ENCODE assay signal across 20 cellular contexts in genomic region chr12:87779858-87780498, GRCh38.
DNase-seq lines count a peak whose midpoint lies in the region; TF ChIP-seq lines count a peak whose summit lies in the region.
"Had no signal": no experiment of that assay in that cellular context is flagged by ENCODE, and none has a peak within 500 bp of the region (broad histone marks: within the 10 kb centered on the region; RNA-seq: fewer than 3 reads in every experiment).

No MANE protein-coding gene starts in this region.

- no peak overlapping the region for H3K9ac ChIP-seq in KMS-11
- no peak overlapping the region for H3K9ac ChIP-seq in endodermal cell (ENCODE audit: extremely low read depth, low read length, poor library complexity, severe bottlenecking)

- H3K4me3 ChIP-seq in KMS-11 (IDR thresholded peaks at IDR 0.05; ENCODE audit: insufficient read depth, low read depth, low read length) (no peak overlapping the region), endodermal cell (ENCODE audit: low read length) (no peak overlapping the region)
- H3K4me3 ChIP-seq: coronary artery, gastroesophageal sphincter, left ventricle myocardium inferior, mucosa of descending colon, right lobe of liver, stomach had no signal

- H3K9me3 ChIP-seq in endodermal cell (ENCODE audit: control insufficient read depth, low read length), result no peaks in the 10 kb centered on the region
- H3K9me3 ChIP-seq: gastroesophageal sphincter, left ventricle myocardium inferior, mucosa of descending colon, right lobe of liver, stomach had no signal

- H3K4me1 ChIP-seq in KMS-11 (ENCODE audit: low read depth, poor library complexity, severe bottlenecking) (peaks cover 48% of the 10 kb centered on the region), endodermal cell (ENCODE audit: control insufficient read depth, insufficient read depth, low read length) (peaks cover 4% of the 10 kb centered on the region)
- H3K4me1 ChIP-seq: gastroesophageal sphincter, left ventricle myocardium inferior, right lobe of liver, stomach had no signal

- H3K9me3 Mint-ChIP-seq in endodermal cell, result no peaks in the 10 kb centered on the region
- H3K9me3 Mint-ChIP-seq: H9 had no signal

- H2AFZ ChIP-seq in KMS-11 (ENCODE audit: low read depth), result peak overlapping the region; percentile 34

- no peaks in the 10 kb centered on the region for H3K36me3 Mint-ChIP-seq in endodermal cell (ENCODE audit: low read depth)
- H3K36me3 Mint-ChIP-seq: CD8-positive, alpha-beta T cell had no signal

- no peaks in the 10 kb centered on the region for H3K27me3 Mint-ChIP-seq in endodermal cell (ENCODE audit: insufficient read depth)

- H3K4me3 Mint-ChIP-seq in endodermal cell, result no peak overlapping the region
- H3K4me3 Mint-ChIP-seq: CD8-positive, alpha-beta T cell; H9 had no signal

- peak; percentile 36 for DNase-seq in COR-L47 (lab: John Stamatoyannopoulos, UW)
- DNase-seq in astrocyte of the hippocampus (ENCODE audit: low read depth, low spot score), result peak; percentile 21
- peak; percentile 29 for DNase-seq in myocyte (ENCODE audit: low read depth)
- DNase-seq in DMS114 treated with DMSO at 0.1 percent for 48 hours (lab: John Stamatoyannopoulos, UW; ENCODE audit: unreplicated experiment), result no peak
- no peak for DNase-seq in endodermal cell
- DNase-seq in HuH-7.5 (ENCODE audit: low spot score), result no peak
- DNase-seq in SHP77 (lab: John Stamatoyannopoulos, UW), result no peak
- DNase-seq: activated naive CD4-positive, alpha-beta T cell; aorta; CD8-positive, alpha-beta T cell; H9; left ventricle myocardium inferior; mucosa of descending colon; NCI-H748 treated with DMSO at 0.1 percent for 48 hours; nucleus accumbens; right lobe of liver; stomach had no signal

- 95 to 100% methylated on average over 1 to 2 of the region's 2 CpGs for WGBS in endodermal cell (ENCODE audit: insufficient coverage in 1 of 2, insufficient read length in 1 of 2), 2 experiments

- H3K27ac ChIP-seq in KMS-11, result no peak overlapping the region
- H3K27ac ChIP-seq in endodermal cell (ENCODE audit: low read depth, low read length), result no peak overlapping the region
- H3K27ac ChIP-seq: coronary artery, gastroesophageal sphincter, left ventricle myocardium inferior, right lobe of liver, stomach had no signal

- H3K27ac Mint-ChIP-seq in endodermal cell, result no peak overlapping the region
- H3K27ac Mint-ChIP-seq: CD8-positive, alpha-beta T cell had no signal

- no peaks in the 10 kb centered on the region for H3K27me3 ChIP-seq in KMS-11 (ENCODE audit: insufficient read depth, low read depth)
- peaks cover 8% of the 10 kb centered on the region for H3K27me3 ChIP-seq in endodermal cell (ENCODE audit: control insufficient read depth, insufficient read depth, low read length, poor library complexity, severe bottlenecking)
- H3K27me3 ChIP-seq: gastroesophageal sphincter, right lobe of liver, stomach had no signal

- H4K20me1 ChIP-seq in KMS-11 (ENCODE audit: insufficient read depth), result no peaks in the 10 kb centered on the region

- H3K36me3 ChIP-seq in KMS-11 (ENCODE audit: insufficient read depth), result no peaks in the 10 kb centered on the region
- H3K36me3 ChIP-seq in endodermal cell (ENCODE audit: control insufficient read depth, insufficient read depth, low read length), result no peaks in the 10 kb centered on the region
- H3K36me3 ChIP-seq: gastroesophageal sphincter, left ventricle myocardium inferior, right lobe of liver, stomach had no signal

- no peak overlapping the region; the same call in 1 of the 2 replicates for H3K4me2 ChIP-seq in KMS-11

- TF ChIP-seq CTCF in KMS-11 (conservative IDR thresholded peaks at IDR 0.05; ENCODE audit: low read depth, low read length), result no peak
- no peak for TF ChIP-seq CTCF in endodermal cell (conservative IDR thresholded peaks at IDR 0.05)

- H3K79me2 ChIP-seq in KMS-11 (ENCODE audit: insufficient read depth, low read depth), result no peaks in the 10 kb centered on the region

- peaks cover 12% of the 10 kb centered on the region for H3K4me1 Mint-ChIP-seq in endodermal cell
- H3K4me1 Mint-ChIP-seq: H9 had no signal

Comparison
In these comparisons a context has a peak if more than half of its experiments do, and no peak if none do; other contexts are left out.
1. DNase-seq: peak in COR-L47 (single experiment), astrocyte of the hippocampus (single experiment) and myocyte (single experiment); none in DMS114 treated with DMSO at 0.1 percent for 48 hours (single experiment), endodermal cell (single experiment), HuH-7.5 (single experiment) and SHP77 (0 of 2).